ENCODE assay signal across 15 cellular contexts in the genomic region with DNA sequence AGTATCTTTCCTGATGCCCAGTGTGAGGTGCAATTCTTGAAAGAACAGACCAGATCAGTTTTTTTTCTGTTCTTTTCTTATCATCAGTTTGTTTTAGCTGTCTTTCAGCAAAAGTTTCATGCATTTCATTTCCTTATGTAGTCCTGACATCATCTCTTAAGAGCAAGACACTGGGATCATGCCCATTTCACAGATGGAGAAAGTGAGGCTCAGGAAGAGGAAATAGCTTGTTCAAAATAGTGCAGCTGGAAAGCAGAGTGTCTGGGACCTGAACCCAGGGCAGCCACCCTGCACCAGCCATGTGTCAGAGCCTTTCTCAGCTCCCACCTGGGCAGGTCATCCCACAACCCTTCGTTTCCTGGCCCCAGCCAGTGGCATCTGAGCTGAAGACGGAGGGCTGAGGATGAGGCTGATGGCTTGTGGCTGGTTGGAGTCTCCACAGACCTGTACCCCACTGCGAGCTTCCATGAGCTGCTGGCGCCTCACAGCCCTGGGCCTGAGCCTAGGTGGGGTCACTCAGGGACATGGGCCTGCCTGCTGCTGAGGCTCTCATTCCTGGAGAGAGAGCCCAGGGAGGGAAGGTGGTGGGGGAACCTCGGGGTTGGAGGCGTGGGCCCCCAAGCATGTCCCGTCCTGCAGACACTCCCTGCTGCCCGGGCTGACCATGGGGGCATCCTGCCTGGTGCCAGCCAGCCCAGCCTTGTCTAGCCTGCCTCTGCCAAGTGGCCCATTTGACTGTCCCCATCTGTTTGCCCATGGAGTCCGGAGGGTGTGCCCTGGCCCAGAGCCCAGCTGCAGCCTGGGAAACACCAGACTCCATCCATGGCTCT.
DNase-seq lines count a peak whose midpoint lies in the region; ATAC-seq and TF ChIP-seq lines count a peak whose summit lies in the region.
"Had no signal": no experiment of that assay in that cellular context is flagged by ENCODE, and none has a peak within 500 bp of the region (broad histone marks: within the 10 kb centered on the region; RNA-seq: fewer than 3 reads in every experiment).

No MANE protein-coding gene starts in this region.

- in situ Hi-C loops in IMR-90 (cut with MboI; ENCODE audit: low sequenced_read_pairs) = no loop called here

- no peak overlapping the region for H4K8ac ChIP-seq in IMR-90 (ENCODE audit: low read depth in 2 of 2, low read length in 2 of 2)

- H3K4me1 ChIP-seq in IMR-90 (ENCODE audit: control insufficient read depth, insufficient read depth, low read length) = peaks cover 15% of the 10 kb centered on the region
- no peaks in the 10 kb centered on the region for H3K4me1 ChIP-seq in left lung
- H3K4me1 ChIP-seq: foreskin keratinocyte had no signal

- no peaks in the 10 kb centered on the region for H3K36me3 Mint-ChIP-seq in stimulated activated effector memory CD8-positive, alpha-beta T cell treated with anti-CD3 and anti-CD28 coated beads, Interleukin-12 subunit alpha, Interleukin-12 subunit beta, amount 100 ng/mL, for 72 hours
- H3K36me3 Mint-ChIP-seq: CD8-positive, alpha-beta memory T cell; naive B cell had no signal

- H3K14ac ChIP-seq in IMR-90 (replicated peaks; ENCODE audit: low read depth, low read length) = no peak overlapping the region

- dilution Hi-C loops in IMR-90 (cut with HindIII; ENCODE audit: low sequenced_read_pairs, unreplicated experiment) = no loop called here

- 0 out of 2 replicates have a peak overlapping the region, but pooled peaks have one; percentile 2 for H3K4ac ChIP-seq in IMR-90 (ENCODE audit: low read depth, low read length)

- H2AK9ac ChIP-seq in IMR-90 (replicated peaks; ENCODE audit: low read depth, low read length, poor library complexity) = no peak overlapping the region

- H3K9me3 ChIP-seq in IMR-90 (ENCODE audit: control insufficient read depth, insufficient read depth, low read length) (no peaks in the 10 kb centered on the region), left lung (no peaks in the 10 kb centered on the region)

- no peak overlapping the region for H3K4me3 Mint-ChIP-seq in stimulated activated effector memory CD8-positive, alpha-beta T cell treated with anti-CD3 and anti-CD28 coated beads, Interleukin-12 subunit alpha, Interleukin-12 subunit beta, amount 100 ng/mL, for 72 hours
- H3K4me3 Mint-ChIP-seq: CD8-positive, alpha-beta memory T cell; naive B cell had no signal

- 0 out of 2 replicates have a peak, but pooled peaks cover 5% of the 10 kb centered on the region for H4K20me1 ChIP-seq in IMR-90 (ENCODE audit: insufficient read depth, low read length)

- peak overlapping the region; percentile 73 for H2BK120ac ChIP-seq in IMR-90 (ENCODE audit: low read depth, low read length)

- H3K56ac ChIP-seq in IMR-90 (ENCODE audit: extremely low read depth, insufficient read depth, low read length) = no peak overlapping the region

- no peak overlapping the region for H3K9ac ChIP-seq in IMR-90 (ENCODE audit: low read depth, low read length)
- H3K9ac ChIP-seq: GM23248 had no signal

- no peaks in the 10 kb centered on the region for H3K36me3 ChIP-seq in IMR-90 (ENCODE audit: control insufficient read depth, insufficient read depth, low read length)
- H3K36me3 ChIP-seq in left lung = no peaks in the 10 kb centered on the region

- peaks cover 4% of the 10 kb centered on the region for H3K27me3 ChIP-seq in IMR-90 (ENCODE audit: control insufficient read depth, insufficient read depth, low read length)
- peaks cover 0 to 5% of the 10 kb centered on the region in 2 donors for H3K27me3 ChIP-seq in left lung

- DNase-seq in IMR-90 (no peak), left lung (no peak), COLO668 (lab: John Stamatoyannopoulos, UW; ENCODE audit: unreplicated experiment) (no peak), NCI-H146 treated with DMSO at 0.1 percent for 48 hours (lab: John Stamatoyannopoulos, UW; ENCODE audit: unreplicated experiment) (no peak)
- DNase-seq in stimulated activated effector memory CD8-positive, alpha-beta T cell treated with anti-CD3 and anti-CD28 coated beads, Interleukin-12 subunit alpha, Interleukin-12 subunit beta, amount 100 ng/mL, for 72 hours (ENCODE audit: low spot score in 2 of 2) = no peak
- DNase-seq: activated CD4-positive, alpha-beta T cell treated with anti-CD3 and anti-CD28 coated beads for 4 hours; CD8-positive, alpha-beta memory T cell; effector CD4-positive, alpha-beta T cell; foreskin keratinocyte; naive B cell; NCI-H2107 had no signal

- no peak for ATAC-seq in IMR-90 (ENCODE audit: low read depth)
- ATAC-seq in SK-N-SH treated with all-trans-retinoic acid at 6 μM for 48 hours = peak; percentile 48; the same call in 2 of the 3 replicates
- ATAC-seq in left lung = peak; percentile 48
- ATAC-seq in stimulated activated effector memory CD8-positive, alpha-beta T cell treated with anti-CD3 and anti-CD28 coated beads, Interleukin-12 subunit alpha, Interleukin-12 subunit beta, amount 100 ng/mL, for 72 hours = peak; percentile 17
- no peak for ATAC-seq in HG02970 (IDR thresholded peaks at IDR 0.05; ENCODE audit: low FRiP score, unreplicated experiment)
- ATAC-seq: foreskin keratinocyte had no signal

- H4K91ac ChIP-seq in IMR-90 (ENCODE audit: insufficient read depth, low read depth, low read length) = no peak overlapping the region

- H3K9me3 Mint-ChIP-seq in stimulated activated effector memory CD8-positive, alpha-beta T cell treated with anti-CD3 and anti-CD28 coated beads, Interleukin-12 subunit alpha, Interleukin-12 subunit beta, amount 100 ng/mL, for 72 hours = no peaks in the 10 kb centered on the region
- H3K9me3 Mint-ChIP-seq: CD8-positive, alpha-beta memory T cell had no signal

- H2AK5ac ChIP-seq in IMR-90 (ENCODE audit: low read depth, low read length) = peak overlapping the region; percentile 43

- no peak overlapping the region for H3K18ac ChIP-seq in IMR-90 (ENCODE audit: low read depth, low read length)

- no peak overlapping the region for H3K23ac ChIP-seq in IMR-90 (ENCODE audit: low read depth, low read length)

- TF ChIP-seq RAD21 in IMR-90 (IDR thresholded peaks at IDR 0.05; ENCODE audit: low read length) = no peak

- H2BK5ac ChIP-seq in IMR-90 (ENCODE audit: low read depth, low read length, poor library complexity, severe bottlenecking) = no peak overlapping the region

- no peak overlapping the region for H3K27ac ChIP-seq in IMR-90 (ENCODE audit: insufficient read depth, low read length)
- H3K27ac ChIP-seq in left lung = no peak overlapping the region
- H3K27ac ChIP-seq: foreskin keratinocyte, GM23248, HL-60 had no signal

- peaks cover 8% of the 10 kb centered on the region; the same call in 1 of the 2 replicates for H3K9me1 ChIP-seq in IMR-90 (ENCODE audit: insufficient read depth, low read length)

- H3K4me3 ChIP-seq in IMR-90 (ENCODE audit: insufficient read depth, low read depth, low read length) = no peak overlapping the region
- H3K4me3 ChIP-seq in left lung = no peak overlapping the region
- H3K4me3 ChIP-seq: GM23248 had no signal

- intact Hi-C loops in IMR-90 (cut with micrococcal nuclease) (loop anchor here (2.0 kb wide), 1 partner anchor 425 kb away; no protein-coding TSS in a partner anchor), left lung (cut with DNase I) (no loop called here)

- TF ChIP-seq CTCF in IMR-90 (conservative IDR thresholded peaks at IDR 0.05; ENCODE audit: low read depth, low read length) (no peak), left lung (IDR thresholded peaks at IDR 0.05) (no peak)

- H2BK15ac ChIP-seq in IMR-90 (ENCODE audit: low read depth, low read length) = no peak overlapping the region; the same call in 2 of the 3 replicates

- no TSS peak for BruUV-seq in IMR-90 (replicated peaks; lab: Mats Ljungman, UMichigan)

- CTCF ChIA-PET in IMR-90 (lab: Yijun Ruan, JAX) = no interaction called here

- WGBS in IMR-90 (ENCODE audit: extremely low coverage in 2 of 2, insufficient read length in 1 of 2), 2 experiments = 83% methylated on average over 2 of the region's 9 CpGs; no CpG with 5 or more reads in 1 of the 2 experiments

- H3K4me1 Mint-ChIP-seq in stimulated activated effector memory CD8-positive, alpha-beta T cell treated with anti-CD3 and anti-CD28 coated beads, Interleukin-12 subunit alpha, Interleukin-12 subunit beta, amount 100 ng/mL, for 72 hours = peaks cover 11% of the 10 kb centered on the region
- H3K4me1 Mint-ChIP-seq: CD8-positive, alpha-beta memory T cell had no signal

- H3K79me1 ChIP-seq in IMR-90 (ENCODE audit: low read depth in 1 of 2, low read length in 2 of 2) = no peaks in the 10 kb centered on the region

- no peak overlapping the region for H3K4me2 ChIP-seq in IMR-90 (ENCODE audit: low read depth, low read length)

- POLR2A ChIA-PET in IMR-90 (lab: Charles Lee; ENCODE audit: unreplicated experiment) = no interaction called here

- H2BK20ac ChIP-seq in IMR-90 (ENCODE audit: low read depth, low read length) = peak overlapping the region; percentile 78; the same call in 1 of the 2 replicates

- H2AFZ ChIP-seq in IMR-90 (replicated peaks; ENCODE audit: low read length, poor library complexity) = no peak overlapping the region
- H2AFZ ChIP-seq: GM23248 had no signal

- H4K5ac ChIP-seq in IMR-90 (ENCODE audit: low read depth, low read length) = no peak overlapping the region

- no peak overlapping the region for H3K27ac Mint-ChIP-seq in stimulated activated effector memory CD8-positive, alpha-beta T cell treated with anti-CD3 and anti-CD28 coated beads, Interleukin-12 subunit alpha, Interleukin-12 subunit beta, amount 100 ng/mL, for 72 hours
- H3K27ac Mint-ChIP-seq: CD8-positive, alpha-beta memory T cell; naive B cell had no signal

- no peak for TF ChIP-seq POLR2A in IMR-90 (IDR thresholded peaks at IDR 0.05; ENCODE audit: low read depth, low read length)

TF ChIP-seq in IMR-90, 13 proteins besides CTCF, POLR2A, EP300 and RAD21 (continues in another document):
- TF ChIP-seq MAZ (IDR thresholded peaks at IDR 0.05; ENCODE audit: borderline replicate concordance, low read depth, low read length) = no peak
- no peak for TF ChIP-seq BHLHE40 (IDR thresholded peaks at IDR 0.05; ENCODE audit: low read depth, low read length)
- TF ChIP-seq CHD1 (IDR thresholded peaks at IDR 0.05; ENCODE audit: low read depth, low read length) = no peak
- TF ChIP-seq MXI1 (IDR thresholded peaks at IDR 0.05; ENCODE audit: borderline replicate concordance, low read depth, low read length) = no peak
- no peak for TF ChIP-seq NFE2L2 (IDR thresholded peaks at IDR 0.05; ENCODE audit: low read depth, low read length)
- no peak for TF ChIP-seq FOS (IDR thresholded peaks at IDR 0.05; ENCODE audit: low read depth, low read length)
- no peak for TF ChIP-seq MAFK (IDR thresholded peaks at IDR 0.05; ENCODE audit: low read depth, low read length)

TF ChIP-seq in SK-N-SH treated with all-trans-retinoic acid at 6 μM for 48 hours, 23 proteins besides CTCF, POLR2A, EP300 and RAD21 (continues in another document):
- TF ChIP-seq GLIS3 (CRISPR knock-in tag; IDR thresholded peaks at IDR 0.05) (no peak), PPARA (CRISPR knock-in tag; IDR thresholded peaks at IDR 0.05; ENCODE audit: borderline replicate concordance) (no peak)

Comparison
In these comparisons a context has a peak if more than half of its experiments do, and no peak if none do; other contexts are left out.
1. ATAC-seq: peak in SK-N-SH treated with all-trans-retinoic acid at 6 μM for 48 hours (single experiment), left lung (single experiment) and stimulated activated effector memory CD8-positive, alpha-beta T cell treated with anti-CD3 and anti-CD28 coated beads, Interleukin-12 subunit alpha, Interleukin-12 subunit beta, amount 100 ng/mL, for 72 hours (single experiment); none in IMR-90 (single experiment) and HG02970 (single experiment).